Comparison of ENCODE assay signal across 1 cellular context in the genomic region with DNA sequence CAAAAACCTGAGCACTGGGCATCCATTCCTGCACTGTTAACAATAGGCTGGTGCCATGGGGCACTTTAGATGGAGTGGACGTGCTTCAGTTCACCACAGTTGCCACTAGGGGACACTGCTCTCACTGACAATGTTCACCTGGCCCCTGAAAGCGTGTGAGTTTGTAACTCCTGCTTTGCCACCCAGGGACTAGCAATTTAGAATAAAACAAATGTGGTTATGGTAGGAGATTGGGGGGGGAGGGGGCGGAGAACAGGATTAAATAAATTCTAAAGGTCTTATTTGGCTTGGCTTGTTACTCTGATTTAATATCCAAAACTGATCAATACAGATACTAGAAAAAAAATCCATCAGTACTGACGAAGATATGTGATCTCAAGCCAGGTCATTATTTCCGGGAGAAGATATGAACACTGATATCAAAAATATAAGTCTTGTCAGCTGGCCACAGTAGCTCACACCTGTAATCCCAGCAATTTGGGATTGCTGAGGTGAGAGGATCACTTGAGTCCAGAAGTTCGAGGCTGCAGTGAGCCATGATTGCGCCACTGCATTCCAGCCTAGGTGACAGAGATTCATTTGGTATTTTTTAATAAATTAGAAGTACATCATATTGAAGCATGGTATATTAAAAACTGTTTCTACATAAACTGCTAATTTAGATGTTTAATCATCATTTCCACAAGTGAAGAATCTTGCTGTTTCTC.
A peak's percentile ranks its signal among the peaks of the same experiment; 100 is the strongest.
TF ChIP-seq lines count a peak whose summit lies in the region.

No MANE protein-coding gene starts in this region.

TF ChIP-seq in K562, 482 proteins besides CTCF, POLR2A, EP300 and RAD21 (continued from another document and continues in another):
- TF ChIP-seq, protein P1, sequence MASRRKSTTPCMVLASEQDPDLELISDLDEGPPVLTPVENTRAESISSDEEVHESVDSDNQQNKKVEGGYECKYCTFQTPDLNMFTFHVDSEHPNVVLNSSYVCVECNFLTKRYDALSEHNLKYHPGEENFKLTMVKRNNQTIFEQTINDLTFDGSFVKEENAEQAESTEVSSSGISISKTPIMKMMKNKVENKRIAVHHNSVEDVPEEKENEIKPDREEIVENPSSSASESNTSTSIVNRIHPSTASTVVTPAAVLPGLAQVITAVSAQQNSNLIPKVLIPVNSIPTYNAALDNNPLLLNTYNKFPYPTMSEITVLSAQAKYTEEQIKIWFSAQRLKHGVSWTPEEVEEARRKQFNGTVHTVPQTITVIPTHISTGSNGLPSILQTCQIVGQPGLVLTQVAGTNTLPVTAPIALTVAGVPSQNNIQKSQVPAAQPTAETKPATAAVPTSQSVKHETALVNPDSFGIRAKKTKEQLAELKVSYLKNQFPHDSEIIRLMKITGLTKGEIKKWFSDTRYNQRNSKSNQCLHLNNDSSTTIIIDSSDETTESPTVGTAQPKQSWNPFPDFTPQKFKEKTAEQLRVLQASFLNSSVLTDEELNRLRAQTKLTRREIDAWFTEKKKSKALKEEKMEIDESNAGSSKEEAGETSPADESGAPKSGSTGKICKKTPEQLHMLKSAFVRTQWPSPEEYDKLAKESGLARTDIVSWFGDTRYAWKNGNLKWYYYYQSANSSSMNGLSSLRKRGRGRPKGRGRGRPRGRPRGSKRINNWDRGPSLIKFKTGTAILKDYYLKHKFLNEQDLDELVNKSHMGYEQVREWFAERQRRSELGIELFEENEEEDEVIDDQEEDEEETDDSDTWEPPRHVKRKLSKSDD (conservative IDR thresholded peaks at IDR 0.05; ENCODE audit: low read length) = no peak
- TF ChIP-seq HIVEP1 (CRISPR knock-in tag; IDR thresholded peaks at IDR 0.05) = no peak
- TF ChIP-seq RB1 (IDR thresholded peaks at IDR 0.05; ENCODE audit: low read depth) = peak; percentile 49; the same call in 1 of the 2 replicates
- TF ChIP-seq BCL6 (CRISPR knock-in tag; IDR thresholded peaks at IDR 0.05) = no peak
- TF ChIP-seq ZNF124 (CRISPR knock-in tag; IDR thresholded peaks at IDR 0.05) = no peak
- no peak for TF ChIP-seq ZFP1 (CRISPR knock-in tag; IDR thresholded peaks at IDR 0.05)
- TF ChIP-seq, protein P2, sequence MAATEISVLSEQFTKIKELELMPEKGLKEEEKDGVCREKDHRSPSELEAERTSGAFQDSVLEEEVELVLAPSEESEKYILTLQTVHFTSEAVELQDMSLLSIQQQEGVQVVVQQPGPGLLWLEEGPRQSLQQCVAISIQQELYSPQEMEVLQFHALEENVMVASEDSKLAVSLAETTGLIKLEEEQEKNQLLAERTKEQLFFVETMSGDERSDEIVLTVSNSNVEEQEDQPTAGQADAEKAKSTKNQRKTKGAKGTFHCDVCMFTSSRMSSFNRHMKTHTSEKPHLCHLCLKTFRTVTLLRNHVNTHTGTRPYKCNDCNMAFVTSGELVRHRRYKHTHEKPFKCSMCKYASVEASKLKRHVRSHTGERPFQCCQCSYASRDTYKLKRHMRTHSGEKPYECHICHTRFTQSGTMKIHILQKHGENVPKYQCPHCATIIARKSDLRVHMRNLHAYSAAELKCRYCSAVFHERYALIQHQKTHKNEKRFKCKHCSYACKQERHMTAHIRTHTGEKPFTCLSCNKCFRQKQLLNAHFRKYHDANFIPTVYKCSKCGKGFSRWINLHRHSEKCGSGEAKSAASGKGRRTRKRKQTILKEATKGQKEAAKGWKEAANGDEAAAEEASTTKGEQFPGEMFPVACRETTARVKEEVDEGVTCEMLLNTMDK (IDR thresholded peaks at IDR 0.05; ENCODE audit: borderline replicate concordance, insufficient read depth, low read depth, low read length, poor library complexity, severe bottlenecking) = peak; percentile 43
- peak in 1 of 2 experiments; percentile 73; a peak in 2 of 4 replicates for TF ChIP-seq RCOR1 (IDR thresholded peaks at IDR 0.05; ENCODE audit: borderline replicate concordance in 1 of 2, low read depth in 2 of 2, low read length in 2 of 2)
- no peak for TF ChIP-seq CEBPG (CRISPR knock-in tag; IDR thresholded peaks at IDR 0.05)
- TF ChIP-seq CEBPG (tag; conservative IDR thresholded peaks at IDR 0.05 in 1 of 2, IDR thresholded peaks at IDR 0.05 in 1 of 2) = 0 out of 4 replicates have a peak, but pooled peaks of 1 of the 2 experiments have one; percentile 25
- peak in 1 of 3 experiments; percentile 41 for TF ChIP-seq YY1 (IDR thresholded peaks at IDR 0.05; ENCODE audit: borderline replicate concordance in 1 of 3, control insufficient read depth in 1 of 3, extremely low read depth in 1 of 3, insufficient read depth in 3 of 3, insufficient read length in 1 of 3, insufficient replicate concordance in 2 of 3, low read depth in 1 of 3, low read length in 2 of 3)
- TF ChIP-seq, protein P3, sequence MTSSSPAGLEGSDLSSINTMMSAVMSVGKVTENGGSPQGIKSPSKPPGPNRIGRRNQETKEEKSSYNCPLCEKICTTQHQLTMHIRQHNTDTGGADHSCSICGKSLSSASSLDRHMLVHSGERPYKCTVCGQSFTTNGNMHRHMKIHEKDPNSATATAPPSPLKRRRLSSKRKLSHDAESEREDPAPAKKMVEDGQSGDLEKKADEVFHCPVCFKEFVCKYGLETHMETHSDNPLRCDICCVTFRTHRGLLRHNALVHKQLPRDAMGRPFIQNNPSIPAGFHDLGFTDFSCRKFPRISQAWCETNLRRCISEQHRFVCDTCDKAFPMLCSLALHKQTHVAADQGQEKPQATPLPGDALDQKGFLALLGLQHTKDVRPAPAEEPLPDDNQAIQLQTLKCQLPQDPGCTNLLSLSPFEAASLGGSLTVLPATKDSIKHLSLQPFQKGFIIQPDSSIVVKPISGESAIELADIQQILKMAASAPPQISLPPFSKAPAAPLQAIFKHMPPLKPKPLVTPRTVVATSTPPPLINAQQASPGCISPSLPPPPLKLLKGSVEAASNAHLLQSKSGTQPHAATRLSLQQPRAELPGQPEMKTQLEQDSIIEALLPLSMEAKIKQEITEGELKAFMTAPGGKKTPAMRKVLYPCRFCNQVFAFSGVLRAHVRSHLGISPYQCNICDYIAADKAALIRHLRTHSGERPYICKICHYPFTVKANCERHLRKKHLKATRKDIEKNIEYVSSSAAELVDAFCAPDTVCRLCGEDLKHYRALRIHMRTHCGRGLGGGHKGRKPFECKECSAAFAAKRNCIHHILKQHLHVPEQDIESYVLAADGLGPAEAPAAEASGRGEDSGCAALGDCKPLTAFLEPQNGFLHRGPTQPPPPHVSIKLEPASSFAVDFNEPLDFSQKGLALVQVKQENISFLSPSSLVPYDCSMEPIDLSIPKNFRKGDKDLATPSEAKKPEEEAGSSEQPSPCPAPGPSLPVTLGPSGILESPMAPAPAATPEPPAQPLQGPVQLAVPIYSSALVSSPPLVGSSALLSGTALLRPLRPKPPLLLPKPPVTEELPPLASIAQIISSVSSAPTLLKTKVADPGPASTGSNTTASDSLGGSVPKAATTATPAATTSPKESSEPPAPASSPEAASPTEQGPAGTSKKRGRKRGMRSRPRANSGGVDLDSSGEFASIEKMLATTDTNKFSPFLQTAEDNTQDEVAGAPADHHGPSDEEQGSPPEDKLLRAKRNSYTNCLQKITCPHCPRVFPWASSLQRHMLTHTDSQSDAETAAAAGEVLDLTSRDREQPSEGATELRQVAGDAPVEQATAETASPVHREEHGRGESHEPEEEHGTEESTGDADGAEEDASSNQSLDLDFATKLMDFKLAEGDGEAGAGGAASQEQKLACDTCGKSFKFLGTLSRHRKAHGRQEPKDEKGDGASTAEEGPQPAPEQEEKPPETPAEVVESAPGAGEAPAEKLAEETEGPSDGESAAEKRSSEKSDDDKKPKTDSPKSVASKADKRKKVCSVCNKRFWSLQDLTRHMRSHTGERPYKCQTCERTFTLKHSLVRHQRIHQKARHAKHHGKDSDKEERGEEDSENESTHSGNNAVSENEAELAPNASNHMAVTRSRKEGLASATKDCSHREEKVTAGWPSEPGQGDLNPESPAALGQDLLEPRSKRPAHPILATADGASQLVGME (CRISPR knock-in tag; IDR thresholded peaks at IDR 0.05) = no peak
- TF ChIP-seq, protein P4, sequence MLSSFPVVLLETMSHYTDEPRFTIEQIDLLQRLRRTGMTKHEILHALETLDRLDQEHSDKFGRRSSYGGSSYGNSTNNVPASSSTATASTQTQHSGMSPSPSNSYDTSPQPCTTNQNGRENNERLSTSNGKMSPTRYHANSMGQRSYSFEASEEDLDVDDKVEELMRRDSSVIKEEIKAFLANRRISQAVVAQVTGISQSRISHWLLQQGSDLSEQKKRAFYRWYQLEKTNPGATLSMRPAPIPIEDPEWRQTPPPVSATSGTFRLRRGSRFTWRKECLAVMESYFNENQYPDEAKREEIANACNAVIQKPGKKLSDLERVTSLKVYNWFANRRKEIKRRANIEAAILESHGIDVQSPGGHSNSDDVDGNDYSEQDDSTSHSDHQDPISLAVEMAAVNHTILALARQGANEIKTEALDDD (IDR thresholded peaks at IDR 0.05) = no peak
- peak; percentile 27; the same call in 1 of the 2 replicates for TF ChIP-seq POLR2AphosphoS5 (IDR thresholded peaks at IDR 0.05; ENCODE audit: control insufficient read depth, insufficient read depth, low read depth, low read length)
- no peak for TF ChIP-seq ZNF347 (CRISPR knock-in tag; IDR thresholded peaks at IDR 0.05; ENCODE audit: low read depth)
- TF ChIP-seq, protein P5, sequence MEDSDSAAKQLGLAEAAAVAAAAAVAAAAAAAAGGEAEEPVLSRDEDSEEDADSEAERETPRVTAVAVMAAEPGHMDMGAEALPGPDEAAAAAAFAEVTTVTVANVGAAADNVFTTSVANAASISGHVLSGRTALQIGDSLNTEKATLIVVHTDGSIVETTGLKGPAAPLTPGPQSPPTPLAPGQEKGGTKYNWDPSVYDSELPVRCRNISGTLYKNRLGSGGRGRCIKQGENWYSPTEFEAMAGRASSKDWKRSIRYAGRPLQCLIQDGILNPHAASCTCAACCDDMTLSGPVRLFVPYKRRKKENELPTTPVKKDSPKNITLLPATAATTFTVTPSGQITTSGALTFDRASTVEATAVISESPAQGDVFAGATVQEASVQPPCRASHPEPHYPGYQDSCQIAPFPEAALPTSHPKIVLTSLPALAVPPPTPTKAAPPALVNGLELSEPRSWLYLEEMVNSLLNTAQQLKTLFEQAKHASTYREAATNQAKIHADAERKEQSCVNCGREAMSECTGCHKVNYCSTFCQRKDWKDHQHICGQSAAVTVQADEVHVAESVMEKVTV (CRISPR knock-in tag; IDR thresholded peaks at IDR 0.05) = peak; percentile 87
- no peak for TF ChIP-seq HLTF (IDR thresholded peaks at IDR 0.05)
- TF ChIP-seq, protein P6, sequence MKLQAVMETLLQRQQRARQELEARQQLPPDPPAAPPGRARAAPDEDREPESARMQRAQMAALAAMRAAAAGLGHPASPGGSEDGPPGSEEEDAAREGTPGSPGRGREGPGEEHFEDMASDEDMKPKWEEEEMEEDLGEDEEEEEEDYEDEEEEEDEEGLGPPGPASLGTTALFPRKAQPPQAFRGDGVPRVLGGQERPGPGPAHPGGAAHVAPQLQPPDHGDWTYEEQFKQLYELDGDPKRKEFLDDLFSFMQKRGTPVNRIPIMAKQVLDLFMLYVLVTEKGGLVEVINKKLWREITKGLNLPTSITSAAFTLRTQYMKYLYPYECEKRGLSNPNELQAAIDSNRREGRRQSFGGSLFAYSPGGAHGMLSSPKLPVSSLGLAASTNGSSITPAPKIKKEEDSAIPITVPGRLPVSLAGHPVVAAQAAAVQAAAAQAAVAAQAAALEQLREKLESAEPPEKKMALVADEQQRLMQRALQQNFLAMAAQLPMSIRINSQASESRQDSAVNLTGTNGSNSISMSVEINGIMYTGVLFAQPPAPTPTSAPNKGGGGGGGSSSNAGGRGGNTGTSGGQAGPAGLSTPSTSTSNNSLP (IDR thresholded peaks at IDR 0.05; ENCODE audit: borderline replicate concordance, low read depth, low read length) = 0 out of 2 replicates have a peak, but pooled peaks have one; percentile 40
- 0 out of 4 replicates have a peak, but pooled peaks of 1 of the 2 experiments have one; percentile 32 for TF ChIP-seq TEAD1 (CRISPR knock-in tag; IDR thresholded peaks at IDR 0.05)
- TF ChIP-seq JUN (IDR thresholded peaks at IDR 0.05; ENCODE audit: borderline replicate concordance, low read depth, low read length) = 0 out of 2 replicates have a peak, but pooled peaks have one; percentile 26
- TF ChIP-seq JUN (CRISPR knock-in tag; IDR thresholded peaks at IDR 0.05; ENCODE audit: borderline replicate concordance) = no peak
- TF ChIP-seq, protein P7, sequence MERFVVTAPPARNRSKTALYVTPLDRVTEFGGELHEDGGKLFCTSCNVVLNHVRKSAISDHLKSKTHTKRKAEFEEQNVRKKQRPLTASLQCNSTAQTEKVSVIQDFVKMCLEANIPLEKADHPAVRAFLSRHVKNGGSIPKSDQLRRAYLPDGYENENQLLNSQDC (CRISPR knock-in tag; IDR thresholded peaks at IDR 0.05) = no peak
- TF ChIP-seq, protein P8, sequence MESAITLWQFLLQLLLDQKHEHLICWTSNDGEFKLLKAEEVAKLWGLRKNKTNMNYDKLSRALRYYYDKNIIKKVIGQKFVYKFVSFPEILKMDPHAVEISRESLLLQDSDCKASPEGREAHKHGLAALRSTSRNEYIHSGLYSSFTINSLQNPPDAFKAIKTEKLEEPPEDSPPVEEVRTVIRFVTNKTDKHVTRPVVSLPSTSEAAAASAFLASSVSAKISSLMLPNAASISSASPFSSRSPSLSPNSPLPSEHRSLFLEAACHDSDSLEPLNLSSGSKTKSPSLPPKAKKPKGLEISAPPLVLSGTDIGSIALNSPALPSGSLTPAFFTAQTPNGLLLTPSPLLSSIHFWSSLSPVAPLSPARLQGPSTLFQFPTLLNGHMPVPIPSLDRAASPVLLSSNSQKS (CRISPR knock-in tag; IDR thresholded peaks at IDR 0.05) = no peak
- no peak for TF ChIP-seq ZNF232 (CRISPR knock-in tag; IDR thresholded peaks at IDR 0.05)
- no peak for TF ChIP-seq FOXJ3 (CRISPR knock-in tag; IDR thresholded peaks at IDR 0.05)
- 0 out of 2 replicates have a peak, but pooled peaks have one; percentile 26 for TF ChIP-seq PML (IDR thresholded peaks at IDR 0.05; ENCODE audit: low read length)
- no peak for TF ChIP-seq RBM14 (IDR thresholded peaks at IDR 0.05; ENCODE audit: borderline replicate concordance, insufficient read depth, low read depth, low read length)
- no peak for TF ChIP-seq POLR3G (IDR thresholded peaks at IDR 0.05; ENCODE audit: extremely low read depth, insufficient read length, insufficient replicate concordance)
- TF ChIP-seq NR2C1 (IDR thresholded peaks at IDR 0.05) = no peak
- TF ChIP-seq NR2C1 (tag; IDR thresholded peaks at IDR 0.05) = no peak
- no peak for TF ChIP-seq SAFB2 (IDR thresholded peaks at IDR 0.05; ENCODE audit: borderline replicate concordance, low read depth, low read length, severe bottlenecking)
- peak; percentile 78 for TF ChIP-seq CEBPB (tag; IDR thresholded peaks at IDR 0.05)
- peak; percentile 64 for TF ChIP-seq CREM (IDR thresholded peaks at IDR 0.05; ENCODE audit: low read depth)
- TF ChIP-seq, protein P9, sequence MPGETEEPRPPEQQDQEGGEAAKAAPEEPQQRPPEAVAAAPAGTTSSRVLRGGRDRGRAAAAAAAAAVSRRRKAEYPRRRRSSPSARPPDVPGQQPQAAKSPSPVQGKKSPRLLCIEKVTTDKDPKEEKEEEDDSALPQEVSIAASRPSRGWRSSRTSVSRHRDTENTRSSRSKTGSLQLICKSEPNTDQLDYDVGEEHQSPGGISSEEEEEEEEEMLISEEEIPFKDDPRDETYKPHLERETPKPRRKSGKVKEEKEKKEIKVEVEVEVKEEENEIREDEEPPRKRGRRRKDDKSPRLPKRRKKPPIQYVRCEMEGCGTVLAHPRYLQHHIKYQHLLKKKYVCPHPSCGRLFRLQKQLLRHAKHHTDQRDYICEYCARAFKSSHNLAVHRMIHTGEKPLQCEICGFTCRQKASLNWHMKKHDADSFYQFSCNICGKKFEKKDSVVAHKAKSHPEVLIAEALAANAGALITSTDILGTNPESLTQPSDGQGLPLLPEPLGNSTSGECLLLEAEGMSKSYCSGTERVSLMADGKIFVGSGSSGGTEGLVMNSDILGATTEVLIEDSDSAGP (CRISPR knock-in tag; IDR thresholded peaks at IDR 0.05) = no peak
- no peak for TF ChIP-seq STAG1 (CRISPR knock-in tag; IDR thresholded peaks at IDR 0.05; ENCODE audit: borderline replicate concordance)
- TF ChIP-seq NONO (IDR thresholded peaks at IDR 0.05; ENCODE audit: low read depth in 2 of 2, low read length in 1 of 2) = no peak
- TF ChIP-seq XRCC5 (IDR thresholded peaks at IDR 0.05; ENCODE audit: low read depth, low read length) = no peak
